In the genomic region with DNA sequence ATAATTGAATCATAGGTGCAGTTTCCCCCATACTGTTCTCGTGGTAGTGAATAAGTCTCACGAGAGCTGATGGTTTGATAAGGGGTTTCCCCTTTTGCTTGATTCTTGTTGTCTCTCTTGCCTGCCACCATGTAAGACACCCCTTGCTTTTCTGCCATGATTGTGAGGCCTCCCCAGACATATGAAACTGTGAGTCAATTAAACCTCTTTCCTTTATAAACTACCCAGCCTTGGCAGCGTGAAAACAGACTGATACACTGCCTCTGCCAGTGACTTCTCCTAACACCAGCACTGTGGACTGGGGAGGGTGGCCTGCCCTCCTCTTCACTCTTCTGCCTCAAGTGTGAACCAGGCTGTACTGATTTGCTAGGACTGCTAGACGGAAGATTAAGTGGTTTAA, we compare ENCODE assay signal across 26 cellular contexts.
"Had no signal": no experiment of that assay in that cellular context is flagged by ENCODE, and none has a peak within 500 bp of the region (broad histone marks: within the 10 kb centered on the region; RNA-seq: fewer than 3 reads in every experiment).

No MANE protein-coding gene starts in this region.

- H3K36me3 Mint-ChIP-seq: activated naive CD8-positive, alpha-beta T cell; brain; natural killer cell; stimulated activated naive B cell treated with anti-CD40 and anti-IgM and Interleukin-4, amounts not matched to agents 10 μg/mL and 1 μg/mL and 100 μg/mL, for 72 hours had no signal

- H3K4me3 ChIP-seq: ascending aorta, cardiac muscle cell, colonic mucosa, esophagus squamous epithelium, left ventricle myocardium inferior, lung, ovary, right lobe of liver, tibial nerve had no signal

- H3K9me3 ChIP-seq: ascending aorta, colonic mucosa, esophagus squamous epithelium, left ventricle myocardium inferior, neutrophil, ovary, right lobe of liver, tibial nerve had no signal

- H3K4me1 Mint-ChIP-seq: natural killer cell; stimulated activated naive B cell treated with anti-CD40 and anti-IgM and Interleukin-4, amounts not matched to agents 10 μg/mL and 1 μg/mL and 100 μg/mL, for 72 hours had no signal

- H3K27ac Mint-ChIP-seq: activated naive CD8-positive, alpha-beta T cell; activated T-helper 1 cell treated with anti-CD3 and anti-CD28 coated beads, Interleukin-12 subunit alpha, Interleukin-12 subunit beta, Interleukin-2, Interleukin-4 antibody, amounts not matched to agents 30 ng/mL and 10 ng/mL and 1 ng/mL, durations not matched to agents 14 hours and 24 hours and 36 hours; brain; natural killer cell; progenitor cell of endocrine pancreas; stimulated activated naive B cell treated with anti-CD40 and anti-IgM and Interleukin-4, amounts not matched to agents 10 μg/mL and 1 μg/mL and 100 μg/mL, for 72 hours; T-helper 2 cell treated with Interferon-gamma antibody and Interleukin-4, amounts not matched to agents 5 μg/mL and 100 μg/mL, for 36 hours had no signal

- H3K4me1 ChIP-seq: ascending aorta, colonic mucosa, esophagus squamous epithelium, right lobe of liver, tibial nerve had no signal

- H3K4me3 Mint-ChIP-seq: activated naive CD8-positive, alpha-beta T cell; activated T-helper 1 cell treated with anti-CD3 and anti-CD28 coated beads, Interleukin-12 subunit alpha, Interleukin-12 subunit beta, Interleukin-2, Interleukin-4 antibody, amounts not matched to agents 30 ng/mL and 10 ng/mL and 1 ng/mL, durations not matched to agents 14 hours and 24 hours and 36 hours; brain; natural killer cell; stimulated activated naive B cell treated with anti-CD40 and anti-IgM and Interleukin-4, amounts not matched to agents 10 μg/mL and 1 μg/mL and 100 μg/mL, for 72 hours; T-helper 2 cell treated with Interferon-gamma antibody and Interleukin-4, amounts not matched to agents 5 μg/mL and 100 μg/mL, for 36 hours had no signal

- H3K27me3 ChIP-seq: ascending aorta, colonic mucosa, esophagus squamous epithelium, ovary, right lobe of liver, tibial nerve had no signal

- H3K36me3 ChIP-seq: ascending aorta, cardiac muscle cell, colonic mucosa, esophagus squamous epithelium, left ventricle myocardium inferior, neutrophil, ovary, right lobe of liver, tibial nerve had no signal

- H3K9me3 Mint-ChIP-seq: activated T-helper 1 cell treated with anti-CD3 and anti-CD28 coated beads, Interleukin-12 subunit alpha, Interleukin-12 subunit beta, Interleukin-2, Interleukin-4 antibody, amounts not matched to agents 30 ng/mL and 10 ng/mL and 1 ng/mL, durations not matched to agents 14 hours and 24 hours and 36 hours; natural killer cell; T-helper 2 cell treated with Interferon-gamma antibody and Interleukin-4, amounts not matched to agents 5 μg/mL and 100 μg/mL, for 36 hours had no signal

- H3K27ac ChIP-seq: ascending aorta, cardiac muscle cell, colonic mucosa, epithelial cell of prostate, esophagus squamous epithelium, left ventricle myocardium inferior, neutrophil, ovary, right lobe of liver, tibial nerve had no signal

- DNase-seq: activated CD8-positive, alpha-beta memory T cell treated with anti-CD3 and anti-CD28 coated beads, Interleukin-2, amount 50 U/mL, for 4 hours; activated gamma-delta T cell; cerebellar nuclear complex; colonic mucosa; effector CD8-positive, alpha-beta T cell; esophagus squamous epithelium; foreskin melanocyte; glutamatergic neuron; left ventricle myocardium inferior; mesendoderm; natural killer cell; ovary; right lobe of liver; stimulated activated naive B cell treated with anti-CD40 and anti-IgM and Interleukin-4, amounts not matched to agents 10 μg/mL and 1 μg/mL and 100 μg/mL, for 72 hours; T-helper 1 cell had no signal
